11 cellular contexts compared by ENCODE assay signal in the genomic region with DNA sequence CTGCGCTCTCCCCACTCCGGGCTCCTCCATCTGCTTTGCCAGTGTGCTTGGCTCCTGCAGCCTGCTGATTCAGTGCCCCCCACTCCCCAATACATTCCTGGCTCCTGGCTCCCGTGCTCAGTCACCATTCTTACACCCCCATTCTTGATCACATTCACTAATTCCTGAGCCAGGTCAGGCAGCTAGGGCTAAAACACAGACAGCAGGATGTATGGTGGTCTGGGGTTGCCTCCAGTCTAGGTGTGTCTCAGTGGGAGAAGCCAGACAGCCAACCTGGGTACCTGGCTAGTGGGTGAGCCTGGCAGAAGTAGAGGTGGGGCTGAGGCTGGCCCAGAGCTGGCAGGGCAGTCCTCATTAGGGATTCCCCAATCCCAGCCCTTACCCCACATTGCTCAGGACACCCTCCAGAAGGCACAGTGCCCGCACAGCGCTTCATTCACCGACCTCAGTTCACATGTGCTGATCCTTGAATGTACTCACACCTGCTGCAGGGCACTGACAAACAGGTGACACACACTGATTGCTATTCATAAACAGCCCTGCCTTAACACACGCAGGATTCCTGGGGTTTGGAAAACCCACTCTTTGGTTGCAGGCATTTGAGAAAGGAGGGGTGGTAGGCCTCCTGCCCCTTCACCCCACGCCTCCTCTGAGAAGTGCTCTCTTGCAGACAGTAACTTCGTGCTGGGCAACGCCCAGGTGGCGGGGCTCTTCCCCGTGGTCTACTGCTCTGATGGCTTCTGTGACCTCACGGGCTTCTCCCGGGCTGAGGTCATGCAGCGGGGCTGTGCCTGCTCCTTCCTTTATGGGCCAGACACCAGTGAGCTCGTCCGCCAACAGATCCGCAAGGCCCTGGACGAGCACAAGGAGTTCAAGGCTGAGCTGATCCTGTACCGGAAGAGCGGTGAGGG. TPM values are rescaled to one million over a fixed set of nuclear protein-coding genes. Genes with fewer than 3 reads are reported as not detected.
DNase-seq lines count a peak whose midpoint lies in the region; ATAC-seq, FAIRE-seq and TF ChIP-seq lines count a peak whose summit lies in the region.
"Had no signal": no experiment of that assay in that cellular context is flagged by ENCODE, and none has a peak within 500 bp of the region (broad histone marks: within the 10 kb centered on the region; RNA-seq: fewer than 3 reads in every experiment).

No MANE protein-coding gene starts in this region.

- TF ChIP-seq CTCF in psoas muscle (IDR thresholded peaks at IDR 0.05): no peak

- intact Hi-C loops in CD4-positive, alpha-beta memory T cell (cut with micrococcal nuclease): no loop called here
- intact Hi-C loops in psoas muscle (cut with DNase I): no loop called here

- ATAC-seq in activated naive CD8-positive, alpha-beta T cell treated with anti-CD3 and anti-CD28 coated beads, Interleukin-2, amount 10 ng/mL, durations not matched to agents 7 days and 5 days (ENCODE audit: low read depth): no peak
- ATAC-seq in psoas muscle: no peak

- H3K36me3 ChIP-seq in CD4-positive, alpha-beta memory T cell (ENCODE audit: insufficient read depth, low read length): no peaks in the 10 kb centered on the region
- H3K36me3 ChIP-seq in psoas muscle (ENCODE audit: insufficient read depth in 1 of 2, low read depth in 1 of 2): no peaks in the 10 kb centered on the region
- H3K36me3 ChIP-seq: SJSA1, suprapubic skin had no signal

- no peak overlapping the region for H3K27ac ChIP-seq in CD4-positive, alpha-beta memory T cell (ENCODE audit: low read depth, low read length)
- no peak overlapping the region for H3K27ac ChIP-seq in psoas muscle
- H3K27ac ChIP-seq: SJSA1, suprapubic skin had no signal

- peak; percentile 79 for FAIRE-seq in GM12891 (lab: Jason Lieb, UNC)

- CTCF ChIA-PET in CD4-positive, alpha-beta memory T cell (lab: Charles Lee; ENCODE audit: partially characterized antibody): interaction anchor here (0.6 to 1.5 kb wide), 4 partner anchors 12 to 182 kb away, joined by 3 to 4 read pairs (median 3); no protein-coding TSS in a partner anchor

- 70 to 80% (median 75%) methylated on average over 21 of the region's 21 CpGs for WGBS in psoas muscle, 3 donors

- no peak for TF ChIP-seq POLR2A in GM12891 (IDR thresholded peaks at IDR 0.05; ENCODE audit: low read depth, low read length)

- H3K27me3 Mint-ChIP-seq in CD4-positive, alpha-beta memory T cell: peaks cover 0 to 5% of the 10 kb centered on the region in 2 donors
- H3K27me3 Mint-ChIP-seq in activated naive CD8-positive, alpha-beta T cell treated with anti-CD3 and anti-CD28 coated beads, Interleukin-2, amount 10 ng/mL, durations not matched to agents 7 days and 5 days: peaks cover 49% of the 10 kb centered on the region

- H3K9me3 ChIP-seq in CD4-positive, alpha-beta memory T cell (ENCODE audit: control insufficient read depth in 1 of 2, low read length in 2 of 2): no peaks in the 10 kb centered on the region
- no peaks in the 10 kb centered on the region for H3K9me3 ChIP-seq in psoas muscle
- H3K9me3 ChIP-seq: SJSA1, suprapubic skin had no signal

- peaks cover 21% of the 10 kb centered on the region for H3K4me1 ChIP-seq in CD4-positive, alpha-beta memory T cell (ENCODE audit: insufficient read depth, low read length)
- peaks cover 6% of the 10 kb centered on the region for H3K4me1 ChIP-seq in psoas muscle

- DNase-seq in CD4-positive, alpha-beta memory T cell: no peak
- DNase-seq in GM12891 (ENCODE audit: insufficient read length, low spot score) (no peak), myocyte (ENCODE audit: low read depth) (peak; percentile 90), nucleus accumbens (lab: John Stamatoyannopoulos, UW) (no peak), putamen (ENCODE audit: low spot score) (no peak), psoas muscle (no peak), pons (ENCODE audit: low spot score) (no peak)
- DNase-seq in activated naive CD8-positive, alpha-beta T cell treated with anti-CD3 and anti-CD28 coated beads, Interleukin-2, amount 10 ng/mL, durations not matched to agents 7 days and 5 days: no peak
- DNase-seq: NCI-H2029 treated with DMSO at 0.1 percent for 48 hours had no signal

- no peaks in the 10 kb centered on the region for H3K27me3 ChIP-seq in CD4-positive, alpha-beta memory T cell (ENCODE audit: insufficient read depth, low read length)
- peaks cover 0 to 48% (median 29%) of the 10 kb centered on the region in 3 donors for H3K27me3 ChIP-seq in psoas muscle (ENCODE audit: insufficient read depth in 3 of 3, low read length in 2 of 3)

- H3K4me3 ChIP-seq in CD4-positive, alpha-beta memory T cell (ENCODE audit: low read length in 2 of 2): no peak overlapping the region
- no peak overlapping the region for H3K4me3 ChIP-seq in psoas muscle
- H3K4me3 ChIP-seq: SJSA1, suprapubic skin had no signal

- peaks cover 0 to 1% of the 10 kb centered on the region in 2 donors for H3K36me3 Mint-ChIP-seq in CD4-positive, alpha-beta memory T cell
- no peaks in the 10 kb centered on the region for H3K36me3 Mint-ChIP-seq in activated naive CD8-positive, alpha-beta T cell treated with anti-CD3 and anti-CD28 coated beads, Interleukin-2, amount 10 ng/mL, durations not matched to agents 7 days and 5 days

- H3K4me1 Mint-ChIP-seq in CD4-positive, alpha-beta memory T cell: peaks cover 11 to 45% (median 21%) of the 10 kb centered on the region in 4 donors
- H3K4me1 Mint-ChIP-seq in activated naive CD8-positive, alpha-beta T cell treated with anti-CD3 and anti-CD28 coated beads, Interleukin-2, amount 10 ng/mL, durations not matched to agents 7 days and 5 days: peaks cover 30% of the 10 kb centered on the region

- peak overlapping the region; percentile 21 to 79 (median 63) for H3K4me3 Mint-ChIP-seq in CD4-positive, alpha-beta memory T cell
- H3K4me3 Mint-ChIP-seq in activated naive CD8-positive, alpha-beta T cell treated with anti-CD3 and anti-CD28 coated beads, Interleukin-2, amount 10 ng/mL, durations not matched to agents 7 days and 5 days: peak overlapping the region; percentile 75

- POLR2A ChIA-PET in CD4-positive, alpha-beta memory T cell (lab: Charles Lee; ENCODE audit: partially characterized antibody): interaction anchor here (0.7 to 2.8 kb wide), 2 partner anchors 28 to 178 kb away, joined by 3 to 19 read pairs; partner anchors contain the start of gene MCRS1
- POLR2A ChIA-PET in activated naive CD8-positive, alpha-beta T cell treated with anti-CD3 and anti-CD28 coated beads, Interleukin-2, amount 10 ng/mL, durations not matched to agents 7 days and 5 days (lab: Charles Lee): interaction anchor here (0.8 to 1.6 kb wide), 2 partner anchors 27 to 217 kb away, joined by 3 read pairs; partner anchors contain the start of gene TROAP

- H3K9me3 Mint-ChIP-seq in CD4-positive, alpha-beta memory T cell: no peaks in the 10 kb centered on the region
- no peaks in the 10 kb centered on the region for H3K9me3 Mint-ChIP-seq in activated naive CD8-positive, alpha-beta T cell treated with anti-CD3 and anti-CD28 coated beads, Interleukin-2, amount 10 ng/mL, durations not matched to agents 7 days and 5 days

- H3K27ac Mint-ChIP-seq in CD4-positive, alpha-beta memory T cell: peak overlapping the region in 6 of 7 donors; percentile 25 to 70 (median 48)
- H3K27ac Mint-ChIP-seq in activated naive CD8-positive, alpha-beta T cell treated with anti-CD3 and anti-CD28 coated beads, Interleukin-2, amount 10 ng/mL, durations not matched to agents 7 days and 5 days: no peak overlapping the region

TF ChIP-seq in GM12891, 5 proteins besides CTCF, POLR2A, EP300 and RAD21:
- no peak for TF ChIP-seq POU2F2 (IDR thresholded peaks at IDR 0.05; ENCODE audit: low read depth, low read length)

RNA-seq across cellular contexts. Expression of gene KCNH3, which starts 1.7 kb away (rescaled TPM):
- total RNA-seq in CD4-positive, alpha-beta memory T cell: 1 to 10 TPM; 1.3 to 2.4 TPM
- polyA plus RNA-seq in CD4-positive, alpha-beta memory T cell: 1 to 10 TPM in 1 of 2 donors, under 1 TPM in 1; 0.97 to 1.5 TPM
- polyA plus RNA-seq in GM12891 (2012; ENCODE audit: low read depth, missing spikeins): 0.89 TPM
- 1 to 10 TPM; 5.4 to 5.8 TPM for total RNA-seq in activated naive CD8-positive, alpha-beta T cell treated with anti-CD3 and anti-CD28 coated beads, Interleukin-2, amount 10 ng/mL, durations not matched to agents 7 days and 5 days
- total RNA-seq in myocyte (8.9 and 11.9 TPM in 2 replicates), psoas muscle (under 1 TPM in 2 of 4 donors, not detected in 2; 0.04 to 0.32 TPM)
- 2.3 TPM for polyA plus RNA-seq in myocyte (2012)
- polyA plus RNA-seq in psoas muscle: under 1 TPM in 2 of 3 donors, not detected in 1; 0.04 to 0.07 TPM

RNA-seq across cellular contexts. Expression of gene MCRS1, which starts 27.5 kb away (rescaled TPM):
- total RNA-seq in CD4-positive, alpha-beta memory T cell: 10 to 100 TPM; 77.0 to 78.4 TPM
- 10 to 100 TPM; 58.0 to 59.6 TPM for polyA plus RNA-seq in CD4-positive, alpha-beta memory T cell
- 42.1 TPM for polyA plus RNA-seq in GM12891 (2012; ENCODE audit: low read depth, missing spikeins)
- total RNA-seq in activated naive CD8-positive, alpha-beta T cell treated with anti-CD3 and anti-CD28 coated beads, Interleukin-2, amount 10 ng/mL, durations not matched to agents 7 days and 5 days: 10 to 100 TPM; 83.8 to 83.9 TPM
- 72.1 and 98.1 TPM in 2 replicates for total RNA-seq in myocyte
- polyA plus RNA-seq in myocyte (2012): 56.3 TPM
- total RNA-seq in psoas muscle: 10 to 100 TPM; 39.1 to 82.3 (median 55.1) TPM
- 10 to 100 TPM; 24.3 to 54.9 (median 31.9) TPM for polyA plus RNA-seq in psoas muscle
